Comparison of ENCODE assay signal across 7 cellular contexts in genomic region chr17:64781013-64781392, GRCh38.
DNase-seq lines count a peak whose midpoint lies in the region; ATAC-seq and TF ChIP-seq lines count a peak whose summit lies in the region.

No MANE protein-coding gene starts in this region.

- peak overlapping the region; percentile 76 for H3K4me3 Mint-ChIP-seq in activated B cell treated with CpG ODN at 0.5 μM for 24 hours

- H3K9me3 ChIP-seq in heart left ventricle, result no peaks in the 10 kb centered on the region

- peaks cover 15% of the 10 kb centered on the region for H3K36me3 Mint-ChIP-seq in activated B cell treated with CpG ODN at 0.5 μM for 24 hours (ENCODE audit: low read depth)

- peaks cover 0 to 31% (median 23%) of the 10 kb centered on the region in 9 donors for H3K36me3 ChIP-seq in heart left ventricle

- POLR2A ChIA-PET in activated B cell treated with CpG ODN at 0.5 μM for 24 hours (lab: Charles Lee), result interaction anchor here (0.5 to 1.1 kb wide), 3 partner anchors 56 to 319 kb away, joined by 3 to 6 read pairs (median 3); no protein-coding TSS in a partner anchor

- TF ChIP-seq POLR2A in heart left ventricle (IDR thresholded peaks at IDR 0.05), result no peak

- CTCF ChIA-PET in activated B cell treated with CpG ODN at 0.5 μM for 24 hours (lab: Charles Lee), result no interaction called here

- no peak for DNase-seq in HFF-Myc (ENCODE audit: extremely low read depth, low read depth)
- no peak for DNase-seq in activated B cell treated with CpG ODN at 0.5 μM for 24 hours
- DNase-seq in heart left ventricle, result no peak
- no peak for DNase-seq in skeletal muscle cell (ENCODE audit: low read depth)
- DNase-seq in C1 segment of cervical spinal cord (lab: John Stamatoyannopoulos, UW), result no peak
- DNase-seq in UCSD-AML1 (lab: John Stamatoyannopoulos, UW; ENCODE audit: unreplicated experiment), result no peak
- no peak for DNase-seq in EL

- H3K27me3 Mint-ChIP-seq in activated B cell treated with CpG ODN at 0.5 μM for 24 hours, result peaks cover 5% of the 10 kb centered on the region

- peak overlapping the region; percentile 31 to 86 (median 70) for H3K27ac ChIP-seq in heart left ventricle

- no peaks in the 10 kb centered on the region for H3K9me3 Mint-ChIP-seq in activated B cell treated with CpG ODN at 0.5 μM for 24 hours

- no peak overlapping the region for H3K27ac Mint-ChIP-seq in activated B cell treated with CpG ODN at 0.5 μM for 24 hours

- ATAC-seq in activated B cell treated with CpG ODN at 0.5 μM for 24 hours (ENCODE audit: low read depth) (no peak), heart left ventricle (peak in 2 of 4 donors; percentile 5 to 11)

- TF ChIP-seq CTCF in HFF-Myc (IDR thresholded peaks at IDR 0.05; ENCODE audit: low read depth, low read length, missing control alignments) (no peak), activated B cell treated with CpG ODN at 0.5 μM for 24 hours (IDR thresholded peaks at IDR 0.05) (no peak), heart left ventricle (IDR thresholded peaks at IDR 0.05) (no peak)

- intact Hi-C loops in activated B cell treated with CpG ODN at 0.5 μM for 24 hours (cut with micrococcal nuclease), result no loop called here
- intact Hi-C loops in heart left ventricle (cut with DNase I), result no loop called here

- peaks cover 0 to 63% (median 51%) of the 10 kb centered on the region in 12 donors for H3K4me1 ChIP-seq in heart left ventricle

- WGBS in heart left ventricle, 4 donors, result 0 to 3% (median 1%) methylated on average over 6 to 31 of the region's 31 CpGs

- H3K4me3 ChIP-seq in HFF-Myc (replicated peaks; ENCODE audit: low read depth, low read length) (peak overlapping the region; percentile 34), heart left ventricle (peak overlapping the region; percentile 37 to 68 (median 59)), skeletal muscle cell (ENCODE audit: low read depth, low read length) (peak overlapping the region; percentile 32)

- peaks cover 0 to 61% (median 15%) of the 10 kb centered on the region in 9 donors for H3K27me3 ChIP-seq in heart left ventricle

- peaks cover 44% of the 10 kb centered on the region for H3K4me1 Mint-ChIP-seq in activated B cell treated with CpG ODN at 0.5 μM for 24 hours
